Comparison of ENCODE assay signal across 1 cellular context in genomic region chr7:74575083-74575803, GRCh38.
TF ChIP-seq lines count a peak whose summit lies in the region.

No MANE protein-coding gene starts in this region.

TF ChIP-seq in K562, 482 proteins besides CTCF, POLR2A, EP300 and RAD21 (continued from another document):
- TF ChIP-seq, protein P1, sequence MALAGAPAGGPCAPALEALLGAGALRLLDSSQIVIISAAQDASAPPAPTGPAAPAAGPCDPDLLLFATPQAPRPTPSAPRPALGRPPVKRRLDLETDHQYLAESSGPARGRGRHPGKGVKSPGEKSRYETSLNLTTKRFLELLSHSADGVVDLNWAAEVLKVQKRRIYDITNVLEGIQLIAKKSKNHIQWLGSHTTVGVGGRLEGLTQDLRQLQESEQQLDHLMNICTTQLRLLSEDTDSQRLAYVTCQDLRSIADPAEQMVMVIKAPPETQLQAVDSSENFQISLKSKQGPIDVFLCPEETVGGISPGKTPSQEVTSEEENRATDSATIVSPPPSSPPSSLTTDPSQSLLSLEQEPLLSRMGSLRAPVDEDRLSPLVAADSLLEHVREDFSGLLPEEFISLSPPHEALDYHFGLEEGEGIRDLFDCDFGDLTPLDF (CRISPR knock-in tag; IDR thresholded peaks at IDR 0.05) = no peak
- TF ChIP-seq, protein P2, sequence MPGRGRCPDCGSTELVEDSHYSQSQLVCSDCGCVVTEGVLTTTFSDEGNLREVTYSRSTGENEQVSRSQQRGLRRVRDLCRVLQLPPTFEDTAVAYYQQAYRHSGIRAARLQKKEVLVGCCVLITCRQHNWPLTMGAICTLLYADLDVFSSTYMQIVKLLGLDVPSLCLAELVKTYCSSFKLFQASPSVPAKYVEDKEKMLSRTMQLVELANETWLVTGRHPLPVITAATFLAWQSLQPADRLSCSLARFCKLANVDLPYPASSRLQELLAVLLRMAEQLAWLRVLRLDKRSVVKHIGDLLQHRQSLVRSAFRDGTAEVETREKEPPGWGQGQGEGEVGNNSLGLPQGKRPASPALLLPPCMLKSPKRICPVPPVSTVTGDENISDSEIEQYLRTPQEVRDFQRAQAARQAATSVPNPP (IDR thresholded peaks at IDR 0.05; ENCODE audit: borderline replicate concordance, insufficient read depth, insufficient read length) = no peak
- TF ChIP-seq PRPF4 (IDR thresholded peaks at IDR 0.05; ENCODE audit: insufficient read depth, low read depth, low read length, poor library complexity, severe bottlenecking) = no peak
- no peak for TF ChIP-seq HCFC1 (IDR thresholded peaks at IDR 0.05; ENCODE audit: low read depth, low read length)
- TF ChIP-seq DMBX1 (CRISPR knock-in tag; IDR thresholded peaks at IDR 0.05; ENCODE audit: borderline replicate concordance) = no peak
- no peak for TF ChIP-seq ZBTB26 (CRISPR knock-in tag; IDR thresholded peaks at IDR 0.05)
- TF ChIP-seq MEF2A (IDR thresholded peaks at IDR 0.05; ENCODE audit: control insufficient read depth, low read depth, low read length) = no peak
- no peak for TF ChIP-seq ZNF584 (CRISPR knock-in tag; IDR thresholded peaks at IDR 0.05; ENCODE audit: low read depth)
- TF ChIP-seq HMGN3 (IDR thresholded peaks at IDR 0.05; ENCODE audit: borderline replicate concordance, extremely low read depth, insufficient read length, low read depth, low read length) = no peak
- TF ChIP-seq FOXM1 (IDR thresholded peaks at IDR 0.05; ENCODE audit: low read depth) = no peak
- TF ChIP-seq FOXM1 (CRISPR knock-in tag; IDR thresholded peaks at IDR 0.05; ENCODE audit: low read depth) = no peak
- 0 out of 2 replicates have a peak, but pooled peaks have one; percentile 19 for TF ChIP-seq ARID1B (IDR thresholded peaks at IDR 0.05)
- TF ChIP-seq SAP30 (IDR thresholded peaks at IDR 0.05; ENCODE audit: borderline replicate concordance, insufficient read depth, low read depth, low read length, poor library complexity, severe bottlenecking) = no peak
- TF ChIP-seq MIER1 (IDR thresholded peaks at IDR 0.05; ENCODE audit: low read depth) = no peak
- TF ChIP-seq, protein P3, sequence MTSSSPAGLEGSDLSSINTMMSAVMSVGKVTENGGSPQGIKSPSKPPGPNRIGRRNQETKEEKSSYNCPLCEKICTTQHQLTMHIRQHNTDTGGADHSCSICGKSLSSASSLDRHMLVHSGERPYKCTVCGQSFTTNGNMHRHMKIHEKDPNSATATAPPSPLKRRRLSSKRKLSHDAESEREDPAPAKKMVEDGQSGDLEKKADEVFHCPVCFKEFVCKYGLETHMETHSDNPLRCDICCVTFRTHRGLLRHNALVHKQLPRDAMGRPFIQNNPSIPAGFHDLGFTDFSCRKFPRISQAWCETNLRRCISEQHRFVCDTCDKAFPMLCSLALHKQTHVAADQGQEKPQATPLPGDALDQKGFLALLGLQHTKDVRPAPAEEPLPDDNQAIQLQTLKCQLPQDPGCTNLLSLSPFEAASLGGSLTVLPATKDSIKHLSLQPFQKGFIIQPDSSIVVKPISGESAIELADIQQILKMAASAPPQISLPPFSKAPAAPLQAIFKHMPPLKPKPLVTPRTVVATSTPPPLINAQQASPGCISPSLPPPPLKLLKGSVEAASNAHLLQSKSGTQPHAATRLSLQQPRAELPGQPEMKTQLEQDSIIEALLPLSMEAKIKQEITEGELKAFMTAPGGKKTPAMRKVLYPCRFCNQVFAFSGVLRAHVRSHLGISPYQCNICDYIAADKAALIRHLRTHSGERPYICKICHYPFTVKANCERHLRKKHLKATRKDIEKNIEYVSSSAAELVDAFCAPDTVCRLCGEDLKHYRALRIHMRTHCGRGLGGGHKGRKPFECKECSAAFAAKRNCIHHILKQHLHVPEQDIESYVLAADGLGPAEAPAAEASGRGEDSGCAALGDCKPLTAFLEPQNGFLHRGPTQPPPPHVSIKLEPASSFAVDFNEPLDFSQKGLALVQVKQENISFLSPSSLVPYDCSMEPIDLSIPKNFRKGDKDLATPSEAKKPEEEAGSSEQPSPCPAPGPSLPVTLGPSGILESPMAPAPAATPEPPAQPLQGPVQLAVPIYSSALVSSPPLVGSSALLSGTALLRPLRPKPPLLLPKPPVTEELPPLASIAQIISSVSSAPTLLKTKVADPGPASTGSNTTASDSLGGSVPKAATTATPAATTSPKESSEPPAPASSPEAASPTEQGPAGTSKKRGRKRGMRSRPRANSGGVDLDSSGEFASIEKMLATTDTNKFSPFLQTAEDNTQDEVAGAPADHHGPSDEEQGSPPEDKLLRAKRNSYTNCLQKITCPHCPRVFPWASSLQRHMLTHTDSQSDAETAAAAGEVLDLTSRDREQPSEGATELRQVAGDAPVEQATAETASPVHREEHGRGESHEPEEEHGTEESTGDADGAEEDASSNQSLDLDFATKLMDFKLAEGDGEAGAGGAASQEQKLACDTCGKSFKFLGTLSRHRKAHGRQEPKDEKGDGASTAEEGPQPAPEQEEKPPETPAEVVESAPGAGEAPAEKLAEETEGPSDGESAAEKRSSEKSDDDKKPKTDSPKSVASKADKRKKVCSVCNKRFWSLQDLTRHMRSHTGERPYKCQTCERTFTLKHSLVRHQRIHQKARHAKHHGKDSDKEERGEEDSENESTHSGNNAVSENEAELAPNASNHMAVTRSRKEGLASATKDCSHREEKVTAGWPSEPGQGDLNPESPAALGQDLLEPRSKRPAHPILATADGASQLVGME (CRISPR knock-in tag; IDR thresholded peaks at IDR 0.05) = no peak
- 0 out of 2 replicates have a peak, but pooled peaks have one; percentile 27 for TF ChIP-seq JUN (IDR thresholded peaks at IDR 0.05; ENCODE audit: borderline replicate concordance, low read depth, low read length)
- no peak for TF ChIP-seq JUN (CRISPR knock-in tag; IDR thresholded peaks at IDR 0.05; ENCODE audit: borderline replicate concordance)
- TF ChIP-seq, protein P4, sequence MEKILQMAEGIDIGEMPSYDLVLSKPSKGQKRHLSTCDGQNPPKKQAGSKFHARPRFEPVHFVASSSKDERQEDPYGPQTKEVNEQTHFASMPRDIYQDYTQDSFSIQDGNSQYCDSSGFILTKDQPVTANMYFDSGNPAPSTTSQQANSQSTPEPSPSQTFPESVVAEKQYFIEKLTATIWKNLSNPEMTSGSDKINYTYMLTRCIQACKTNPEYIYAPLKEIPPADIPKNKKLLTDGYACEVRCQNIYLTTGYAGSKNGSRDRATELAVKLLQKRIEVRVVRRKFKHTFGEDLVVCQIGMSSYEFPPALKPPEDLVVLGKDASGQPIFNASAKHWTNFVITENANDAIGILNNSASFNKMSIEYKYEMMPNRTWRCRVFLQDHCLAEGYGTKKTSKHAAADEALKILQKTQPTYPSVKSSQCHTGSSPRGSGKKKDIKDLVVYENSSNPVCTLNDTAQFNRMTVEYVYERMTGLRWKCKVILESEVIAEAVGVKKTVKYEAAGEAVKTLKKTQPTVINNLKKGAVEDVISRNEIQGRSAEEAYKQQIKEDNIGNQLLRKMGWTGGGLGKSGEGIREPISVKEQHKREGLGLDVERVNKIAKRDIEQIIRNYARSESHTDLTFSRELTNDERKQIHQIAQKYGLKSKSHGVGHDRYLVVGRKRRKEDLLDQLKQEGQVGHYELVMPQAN (IDR thresholded peaks at IDR 0.05; ENCODE audit: borderline replicate concordance) = no peak
- TF ChIP-seq RUNX1 (IDR thresholded peaks at IDR 0.05; ENCODE audit: low read depth) = no peak
- TF ChIP-seq ZKSCAN1 (IDR thresholded peaks at IDR 0.05; ENCODE audit: low read depth, low read length) = no peak
- TF ChIP-seq BCOR (IDR thresholded peaks at IDR 0.05) = peak; percentile 34; the same call in 1 of the 2 replicates
- TF ChIP-seq FOSL1 (tag; conservative IDR thresholded peaks at IDR 0.05) = peak; percentile 74
- TF ChIP-seq ZFP1 (CRISPR knock-in tag; IDR thresholded peaks at IDR 0.05) = no peak
- TF ChIP-seq TSC22D4 (tag; IDR thresholded peaks at IDR 0.05) = no peak
- no peak for TF ChIP-seq PHTF2 (CRISPR knock-in tag; IDR thresholded peaks at IDR 0.05)
- no peak for TF ChIP-seq NFXL1 (CRISPR knock-in tag; IDR thresholded peaks at IDR 0.05)
- TF ChIP-seq CREB3L1 (IDR thresholded peaks at IDR 0.05; ENCODE audit: borderline replicate concordance, low read depth) = no peak
- peak in 1 of 2 experiments; percentile 52; a peak in 2 of 4 replicates for TF ChIP-seq KDM1A (IDR thresholded peaks at IDR 0.05)
- TF ChIP-seq PATZ1 (CRISPR knock-in tag; IDR thresholded peaks at IDR 0.05; ENCODE audit: borderline replicate concordance) = no peak
- TF ChIP-seq SRF (CRISPR knock-in tag; IDR thresholded peaks at IDR 0.05) = no peak
- no peak for TF ChIP-seq ZKSCAN8 (CRISPR knock-in tag; IDR thresholded peaks at IDR 0.05)
- peak; percentile 61; the same call in 1 of the 2 replicates for TF ChIP-seq CEBPB (tag; IDR thresholded peaks at IDR 0.05)
- no peak for TF ChIP-seq GTF3C2 (IDR thresholded peaks at IDR 0.05; ENCODE audit: borderline replicate concordance, extremely low read depth, insufficient read length)
- TF ChIP-seq NR4A1 (CRISPR knock-in tag; IDR thresholded peaks at IDR 0.05) = no peak
- TF ChIP-seq NR4A1 (tag; IDR thresholded peaks at IDR 0.05) = no peak
- no peak for TF ChIP-seq SNRNP70 (optimal IDR thresholded peaks at IDR 0.05; ENCODE audit: low read depth, low read length)
- no peak for TF ChIP-seq ZNF121 (CRISPR knock-in tag; conservative IDR thresholded peaks at IDR 0.05)
- no peak for TF ChIP-seq ZMIZ1 (IDR thresholded peaks at IDR 0.05; ENCODE audit: low read depth in 2 of 2, low read length in 2 of 2)
- no peak for TF ChIP-seq TBP (optimal IDR thresholded peaks at IDR 0.05; ENCODE audit: low read depth, low read length)
